8 cellular contexts compared by ENCODE assay signal in the genomic region with DNA sequence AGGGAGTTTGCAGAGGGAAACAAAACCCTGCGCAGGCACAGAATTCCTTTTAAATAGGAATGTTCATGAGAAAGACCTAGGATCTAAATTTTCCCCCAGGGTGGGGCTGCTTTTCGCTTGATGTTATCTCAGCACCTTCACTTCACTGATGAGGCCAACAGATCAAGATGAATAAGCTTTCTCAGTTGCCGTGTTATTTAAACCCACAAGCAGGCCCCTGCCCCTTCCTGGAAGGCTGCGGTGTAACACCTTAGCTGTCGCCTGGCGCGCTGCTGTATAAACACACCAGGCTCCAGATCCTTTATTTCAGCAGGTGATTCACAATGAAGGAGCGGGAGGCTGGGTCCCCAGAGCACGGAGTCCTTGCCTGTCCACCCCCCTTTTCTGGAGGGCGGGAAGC.
DNase-seq lines count a peak whose midpoint lies in the region; ATAC-seq and TF ChIP-seq lines count a peak whose summit lies in the region.

No MANE protein-coding gene starts in this region.

- peaks cover 22% of the 10 kb centered on the region for H3K4me1 Mint-ChIP-seq in mesothelial cell of epicardium

- WGBS in psoas muscle, 3 donors, result 36 to 47% (median 43%) methylated on average over 10 of the region's 10 CpGs

- no peak for ATAC-seq in psoas muscle
- no peak for ATAC-seq in HG03354 (IDR thresholded peaks at IDR 0.05; ENCODE audit: poor library complexity, severe bottlenecking, unreplicated experiment)

- no peaks in the 10 kb centered on the region for H3K4me1 ChIP-seq in psoas muscle

- peaks cover 0 to 7% (median 3%) of the 10 kb centered on the region in 3 donors for H3K27me3 ChIP-seq in psoas muscle (ENCODE audit: insufficient read depth in 3 of 3, low read length in 2 of 3)

- peak; percentile 24 for DNase-seq in NCI-H2196 treated with DMSO at 0.1 percent for 48 hours (lab: John Stamatoyannopoulos, UW; ENCODE audit: unreplicated experiment)
- DNase-seq in activated CD8-positive, alpha-beta memory T cell treated with anti-CD3 and anti-CD28 coated beads for 4 hours (ENCODE audit: low read depth in 2 of 2), result peak; percentile 8 to 59
- DNase-seq in islet precursor cell, result peak; percentile 88
- DNase-seq in stimulated activated CD8-positive, alpha-beta memory T cell treated with anti-CD3 and anti-CD28 coated beads, Interleukin-7, amount 100 ng/mL, for 48 hours (ENCODE audit: extremely low read depth in 1 of 2, low read depth in 1 of 2), result peak; percentile 47 to 78
- no peak for DNase-seq in GOT3 (lab: John Stamatoyannopoulos, UW)
- DNase-seq in psoas muscle, result no peak
- DNase-seq in mesothelial cell of epicardium (ENCODE audit: low spot score in 2 of 2, unreplicated experiment in 2 of 2), result no peak

- H3K27ac Mint-ChIP-seq in mesothelial cell of epicardium, result no peak overlapping the region

- H3K27me3 Mint-ChIP-seq in mesothelial cell of epicardium (ENCODE audit: low read depth), result peaks cover 13% of the 10 kb centered on the region

- no peaks in the 10 kb centered on the region for H3K9me3 ChIP-seq in psoas muscle

- TF ChIP-seq CTCF in psoas muscle (IDR thresholded peaks at IDR 0.05) (no peak), mesothelial cell of epicardium (IDR thresholded peaks at IDR 0.05; ENCODE audit: unreplicated experiment) (no peak)

- H3K36me3 ChIP-seq in psoas muscle (ENCODE audit: insufficient read depth in 1 of 2, low read depth in 1 of 2), result no peaks in the 10 kb centered on the region

- H3K27ac ChIP-seq in psoas muscle, result no peak overlapping the region

- H3K4me3 ChIP-seq in psoas muscle, result no peak overlapping the region

- no peaks in the 10 kb centered on the region for H3K36me3 Mint-ChIP-seq in mesothelial cell of epicardium

- H3K9me3 Mint-ChIP-seq in mesothelial cell of epicardium, result no peaks in the 10 kb centered on the region

- intact Hi-C loops in psoas muscle (cut with DNase I), result no loop called here

- H3K4me3 Mint-ChIP-seq in mesothelial cell of epicardium, result no peak overlapping the region

Comparison
In these comparisons a context has a peak if more than half of its experiments do, and no peak if none do; other contexts are left out.
1. DNase-seq: peak in NCI-H2196 treated with DMSO at 0.1 percent for 48 hours (single experiment), activated CD8-positive, alpha-beta memory T cell treated with anti-CD3 and anti-CD28 coated beads for 4 hours (2 of 2), islet precursor cell (single experiment) and stimulated activated CD8-positive, alpha-beta memory T cell treated with anti-CD3 and anti-CD28 coated beads, Interleukin-7, amount 100 ng/mL, for 48 hours (2 of 2); none in GOT3 (single experiment), psoas muscle (0 of 2) and mesothelial cell of epicardium (0 of 2).